2 cellular contexts compared by ENCODE assay signal in the genomic region with DNA sequence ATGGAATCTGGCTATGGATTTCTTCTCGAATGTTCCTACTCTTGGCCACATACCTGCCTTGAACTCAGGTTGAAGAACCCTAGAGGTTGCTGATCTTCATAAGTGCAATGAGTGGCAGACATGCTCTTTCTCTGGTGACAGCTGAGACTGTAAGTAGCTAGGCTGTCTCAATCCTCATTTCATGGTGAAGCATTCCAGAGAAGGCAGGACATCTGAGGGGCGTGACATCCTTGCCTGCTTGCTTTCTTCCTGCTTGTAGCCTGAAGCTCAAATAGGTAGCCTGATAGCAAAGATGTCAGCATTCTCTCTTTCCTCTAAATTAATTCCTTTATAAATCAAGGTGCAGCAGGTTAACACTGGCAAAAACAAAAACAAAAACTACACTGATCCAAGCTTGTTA.
TF ChIP-seq lines count a peak whose summit lies in the region.

No MANE protein-coding gene starts in this region.

TF ChIP-seq in H1, 55 proteins besides CTCF, POLR2A, EP300 and RAD21 (continued from another document):
- TF ChIP-seq PHF8 (conservative IDR thresholded peaks at IDR 0.05; ENCODE audit: low read depth, low read length) (no peak), KDM5A (IDR thresholded peaks at IDR 0.05; ENCODE audit: low read length) (no peak), JUN (IDR thresholded peaks at IDR 0.05; ENCODE audit: low read depth, low read length) (no peak), RXRA (IDR thresholded peaks at IDR 0.05; ENCODE audit: insufficient read depth, low read depth, low read length) (no peak), TCF12 (IDR thresholded peaks at IDR 0.05; ENCODE audit: low read depth, low read length) (no peak), CHD2 (IDR thresholded peaks at IDR 0.05; ENCODE audit: low read length) (no peak), TAF1 (IDR thresholded peaks at IDR 0.05; ENCODE audit: low read depth, low read length) (no peak), EZH2 (IDR thresholded peaks at IDR 0.05; ENCODE audit: low read depth, low read length, severe bottlenecking) (no peak), BCL11A (IDR thresholded peaks at IDR 0.05; ENCODE audit: low read depth in 2 of 2, low read length in 2 of 2) (no peak), SAP30 (IDR thresholded peaks at IDR 0.05; ENCODE audit: insufficient read depth, insufficient replicate concordance, low read length) (no peak), ASH2L (IDR thresholded peaks at IDR 0.05; ENCODE audit: low read length) (no peak), CEBPB (IDR thresholded peaks at IDR 0.05; ENCODE audit: low read depth, low read length) (no peak), CTBP2 (IDR thresholded peaks at IDR 0.05; ENCODE audit: borderline replicate concordance, insufficient read depth, insufficient read length, low read length) (no peak), TBP (IDR thresholded peaks at IDR 0.05; ENCODE audit: low read depth, low read length) (no peak)
- TF ChIP-seq, protein P1, sequence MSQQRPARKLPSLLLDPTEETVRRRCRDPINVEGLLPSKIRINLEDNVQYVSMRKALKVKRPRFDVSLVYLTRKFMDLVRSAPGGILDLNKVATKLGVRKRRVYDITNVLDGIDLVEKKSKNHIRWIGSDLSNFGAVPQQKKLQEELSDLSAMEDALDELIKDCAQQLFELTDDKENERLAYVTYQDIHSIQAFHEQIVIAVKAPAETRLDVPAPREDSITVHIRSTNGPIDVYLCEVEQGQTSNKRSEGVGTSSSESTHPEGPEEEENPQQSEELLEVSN (IDR thresholded peaks at IDR 0.05) = no peak
- TF ChIP-seq, protein P2, sequence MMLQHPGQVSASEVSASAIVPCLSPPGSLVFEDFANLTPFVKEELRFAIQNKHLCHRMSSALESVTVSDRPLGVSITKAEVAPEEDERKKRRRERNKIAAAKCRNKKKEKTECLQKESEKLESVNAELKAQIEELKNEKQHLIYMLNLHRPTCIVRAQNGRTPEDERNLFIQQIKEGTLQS (IDR thresholded peaks at IDR 0.05; ENCODE audit: insufficient read depth, low read depth, low read length) = no peak

TF ChIP-seq in SK-N-SH, 30 proteins besides CTCF, POLR2A, EP300 and RAD21 (continued from another document):
- TF ChIP-seq, protein P3, sequence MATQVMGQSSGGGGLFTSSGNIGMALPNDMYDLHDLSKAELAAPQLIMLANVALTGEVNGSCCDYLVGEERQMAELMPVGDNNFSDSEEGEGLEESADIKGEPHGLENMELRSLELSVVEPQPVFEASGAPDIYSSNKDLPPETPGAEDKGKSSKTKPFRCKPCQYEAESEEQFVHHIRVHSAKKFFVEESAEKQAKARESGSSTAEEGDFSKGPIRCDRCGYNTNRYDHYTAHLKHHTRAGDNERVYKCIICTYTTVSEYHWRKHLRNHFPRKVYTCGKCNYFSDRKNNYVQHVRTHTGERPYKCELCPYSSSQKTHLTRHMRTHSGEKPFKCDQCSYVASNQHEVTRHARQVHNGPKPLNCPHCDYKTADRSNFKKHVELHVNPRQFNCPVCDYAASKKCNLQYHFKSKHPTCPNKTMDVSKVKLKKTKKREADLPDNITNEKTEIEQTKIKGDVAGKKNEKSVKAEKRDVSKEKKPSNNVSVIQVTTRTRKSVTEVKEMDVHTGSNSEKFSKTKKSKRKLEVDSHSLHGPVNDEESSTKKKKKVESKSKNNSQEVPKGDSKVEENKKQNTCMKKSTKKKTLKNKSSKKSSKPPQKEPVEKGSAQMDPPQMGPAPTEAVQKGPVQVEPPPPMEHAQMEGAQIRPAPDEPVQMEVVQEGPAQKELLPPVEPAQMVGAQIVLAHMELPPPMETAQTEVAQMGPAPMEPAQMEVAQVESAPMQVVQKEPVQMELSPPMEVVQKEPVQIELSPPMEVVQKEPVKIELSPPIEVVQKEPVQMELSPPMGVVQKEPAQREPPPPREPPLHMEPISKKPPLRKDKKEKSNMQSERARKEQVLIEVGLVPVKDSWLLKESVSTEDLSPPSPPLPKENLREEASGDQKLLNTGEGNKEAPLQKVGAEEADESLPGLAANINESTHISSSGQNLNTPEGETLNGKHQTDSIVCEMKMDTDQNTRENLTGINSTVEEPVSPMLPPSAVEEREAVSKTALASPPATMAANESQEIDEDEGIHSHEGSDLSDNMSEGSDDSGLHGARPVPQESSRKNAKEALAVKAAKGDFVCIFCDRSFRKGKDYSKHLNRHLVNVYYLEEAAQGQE (IDR thresholded peaks at IDR 0.05; ENCODE audit: low read depth, low read length) = no peak
- TF ChIP-seq, protein P4, sequence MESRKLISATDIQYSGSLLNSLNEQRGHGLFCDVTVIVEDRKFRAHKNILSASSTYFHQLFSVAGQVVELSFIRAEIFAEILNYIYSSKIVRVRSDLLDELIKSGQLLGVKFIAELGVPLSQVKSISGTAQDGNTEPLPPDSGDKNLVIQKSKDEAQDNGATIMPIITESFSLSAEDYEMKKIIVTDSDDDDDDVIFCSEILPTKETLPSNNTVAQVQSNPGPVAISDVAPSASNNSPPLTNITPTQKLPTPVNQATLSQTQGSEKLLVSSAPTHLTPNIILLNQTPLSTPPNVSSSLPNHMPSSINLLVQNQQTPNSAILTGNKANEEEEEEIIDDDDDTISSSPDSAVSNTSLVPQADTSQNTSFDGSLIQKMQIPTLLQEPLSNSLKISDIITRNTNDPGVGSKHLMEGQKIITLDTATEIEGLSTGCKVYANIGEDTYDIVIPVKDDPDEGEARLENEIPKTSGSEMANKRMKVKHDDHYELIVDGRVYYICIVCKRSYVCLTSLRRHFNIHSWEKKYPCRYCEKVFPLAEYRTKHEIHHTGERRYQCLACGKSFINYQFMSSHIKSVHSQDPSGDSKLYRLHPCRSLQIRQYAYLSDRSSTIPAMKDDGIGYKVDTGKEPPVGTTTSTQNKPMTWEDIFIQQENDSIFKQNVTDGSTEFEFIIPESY (IDR thresholded peaks at IDR 0.05; ENCODE audit: borderline replicate concordance, low read depth) = no peak
- TF ChIP-seq, protein P5, sequence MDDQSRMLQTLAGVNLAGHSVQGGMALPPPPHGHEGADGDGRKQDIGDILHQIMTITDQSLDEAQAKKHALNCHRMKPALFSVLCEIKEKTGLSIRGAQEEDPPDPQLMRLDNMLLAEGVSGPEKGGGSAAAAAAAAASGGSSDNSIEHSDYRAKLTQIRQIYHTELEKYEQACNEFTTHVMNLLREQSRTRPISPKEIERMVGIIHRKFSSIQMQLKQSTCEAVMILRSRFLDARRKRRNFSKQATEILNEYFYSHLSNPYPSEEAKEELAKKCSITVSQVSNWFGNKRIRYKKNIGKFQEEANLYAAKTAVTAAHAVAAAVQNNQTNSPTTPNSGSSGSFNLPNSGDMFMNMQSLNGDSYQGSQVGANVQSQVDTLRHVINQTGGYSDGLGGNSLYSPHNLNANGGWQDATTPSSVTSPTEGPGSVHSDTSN (IDR thresholded peaks at IDR 0.05) = no peak
- TF ChIP-seq CHD2 (IDR thresholded peaks at IDR 0.05; ENCODE audit: low read length, partially characterized antibody) = no peak
- no peak for TF ChIP-seq TAF1 (IDR thresholded peaks at IDR 0.05; ENCODE audit: borderline replicate concordance, low read depth, low read length)
- no peak for TF ChIP-seq GABPA (IDR thresholded peaks at IDR 0.05; ENCODE audit: low read depth)
